21 cellular contexts compared by ENCODE assay signal in the genomic region with DNA sequence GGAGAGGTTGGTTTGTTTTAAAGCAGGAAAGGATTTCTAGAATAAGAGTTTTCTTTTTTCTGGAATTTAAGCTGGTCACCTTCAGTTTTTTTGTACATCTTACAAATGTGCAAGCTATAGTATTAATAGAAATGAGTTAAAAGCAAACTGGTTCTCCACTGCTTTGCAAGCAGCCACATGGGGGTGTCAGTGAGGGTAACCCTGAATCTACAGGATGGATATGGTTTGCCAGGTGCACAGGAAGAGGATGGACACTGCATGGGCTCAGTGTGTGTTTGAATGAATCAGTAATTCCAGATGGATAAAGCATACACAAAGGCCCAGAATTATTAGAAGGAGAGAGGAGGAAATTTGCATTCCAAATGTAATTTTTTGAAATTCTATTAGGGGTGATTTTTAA.
DNase-seq lines count a peak whose midpoint lies in the region; ATAC-seq and TF ChIP-seq lines count a peak whose summit lies in the region.
"Had no signal": no experiment of that assay in that cellular context is flagged by ENCODE, and none has a peak within 500 bp of the region (broad histone marks: within the 10 kb centered on the region; RNA-seq: fewer than 3 reads in every experiment).

No MANE protein-coding gene starts in this region.

- no peaks in the 10 kb centered on the region for H3K9me3 ChIP-seq in CD4-positive, alpha-beta T cell (ENCODE audit: control insufficient read depth, low read length)
- H3K9me3 ChIP-seq: breast epithelium, vagina had no signal

- CTCF ChIA-PET in CD4-positive, alpha-beta T cell (lab: Charles Lee) = no interaction called here

- no peaks in the 10 kb centered on the region for H3K27me3 Mint-ChIP-seq in CD4-positive, alpha-beta T cell
- H3K27me3 Mint-ChIP-seq in central memory CD8-positive, alpha-beta T cell = no peaks in the 10 kb centered on the region
- no peaks in the 10 kb centered on the region for H3K27me3 Mint-ChIP-seq in natural killer cell treated with Interleukin-12 subunit alpha and Interleukin-12 subunit beta and Interleukin-15 and Interleukin-18, amount 100 ng/mL, for 72 hours
- H3K27me3 Mint-ChIP-seq: activated CD4-positive, alpha-beta T cell treated with anti-CD3 and anti-CD28 coated beads for 36 hours; activated naive CD4-positive, alpha-beta T cell treated with anti-CD3 and anti-CD28 coated beads, Interleukin-2, amount 10 ng/mL, durations not matched to agents 7 days and 5 days had no signal

- peak overlapping the region; percentile 26 for H3K27ac Mint-ChIP-seq in CD4-positive, alpha-beta T cell
- H3K27ac Mint-ChIP-seq in central memory CD8-positive, alpha-beta T cell (ENCODE audit: low read depth) = peak overlapping the region; percentile 47
- peak overlapping the region; percentile 42 to 90 for H3K27ac Mint-ChIP-seq in natural killer cell treated with Interleukin-12 subunit alpha and Interleukin-12 subunit beta and Interleukin-15 and Interleukin-18, amount 100 ng/mL, for 72 hours
- H3K27ac Mint-ChIP-seq: activated CD4-positive, alpha-beta T cell treated with anti-CD3 and anti-CD28 coated beads for 36 hours; activated naive CD4-positive, alpha-beta T cell treated with anti-CD3 and anti-CD28 coated beads, Interleukin-2, amount 10 ng/mL, durations not matched to agents 7 days and 5 days; activated T-cell treated with anti-CD3 and anti-CD28 coated beads, Interleukin-2, amount 50 U/mL, for 72 hours; HFFc6 had no signal

- no peak for DNase-seq in CD4-positive, alpha-beta T cell
- no peak for DNase-seq in central memory CD8-positive, alpha-beta T cell (ENCODE audit: low spot score in 2 of 2)
- no peak for DNase-seq in natural killer cell treated with Interleukin-12 subunit alpha and Interleukin-12 subunit beta and Interleukin-15 and Interleukin-18, amount 100 ng/mL, for 72 hours (ENCODE audit: low spot score)
- DNase-seq in stimulated activated CD4-positive, alpha-beta T cell treated with anti-CD3 and anti-CD28 coated beads, Interleukin-4, amount 100 ng/mL, for 1 hour = no peak
- no peak for DNase-seq in kidney tubule cell (ENCODE audit: low spot score)
- DNase-seq: activated CD4-positive, alpha-beta T cell treated with anti-CD3 and anti-CD28 coated beads for 36 hours; activated naive CD4-positive, alpha-beta T cell treated with anti-CD3 and anti-CD28 coated beads, Interleukin-2, amount 10 ng/mL, durations not matched to agents 7 days and 5 days; activated T-cell treated with anti-CD3 and anti-CD28 coated beads, Interleukin-2, amount 50 U/mL, for 72 hours; amniotic stem cell; DMS 273 treated with DMSO at 0.1 percent for 48 hours; HFFc6; left cardiac atrium; mesendoderm; NCI-H1417 treated with DMSO at 0.1 percent for 48 hours; NCI-H510A; stimulated activated naive CD4-positive, alpha-beta T cell treated with Interleukin-2 at 50 U/mL for 16 hours had no signal

- no peaks in the 10 kb centered on the region for H3K27me3 ChIP-seq in CD4-positive, alpha-beta T cell (ENCODE audit: control insufficient read depth, insufficient read depth, low read length)
- H3K27me3 ChIP-seq: breast epithelium, vagina had no signal

- POLR2A ChIA-PET in CD4-positive, alpha-beta T cell (lab: Charles Lee) = interaction anchor here (0.7 kb wide), 1 partner anchor 101 kb away, joined by 3 read pairs; no protein-coding TSS in a partner anchor

- peaks cover 98% of the 10 kb centered on the region for H3K36me3 Mint-ChIP-seq in CD4-positive, alpha-beta T cell (ENCODE audit: low read depth)
- H3K36me3 Mint-ChIP-seq in central memory CD8-positive, alpha-beta T cell (ENCODE audit: insufficient read depth) = peaks cover 37% of the 10 kb centered on the region
- peaks cover 5% of the 10 kb centered on the region for H3K36me3 Mint-ChIP-seq in natural killer cell treated with Interleukin-12 subunit alpha and Interleukin-12 subunit beta and Interleukin-15 and Interleukin-18, amount 100 ng/mL, for 72 hours

- no peak overlapping the region for H3K27ac ChIP-seq in CD4-positive, alpha-beta T cell (ENCODE audit: low read depth, low read length)
- H3K27ac ChIP-seq: breast epithelium, vagina had no signal

- no peaks in the 10 kb centered on the region for H3K4me1 Mint-ChIP-seq in CD4-positive, alpha-beta T cell (ENCODE audit: low read depth)
- H3K4me1 Mint-ChIP-seq in central memory CD8-positive, alpha-beta T cell = no peaks in the 10 kb centered on the region
- H3K4me1 Mint-ChIP-seq in natural killer cell treated with Interleukin-12 subunit alpha and Interleukin-12 subunit beta and Interleukin-15 and Interleukin-18, amount 100 ng/mL, for 72 hours (ENCODE audit: low read depth in 2 of 2) = peaks cover 45 to 55% of the 10 kb centered on the region in 2 donors
- H3K4me1 Mint-ChIP-seq: activated naive CD4-positive, alpha-beta T cell treated with anti-CD3 and anti-CD28 coated beads, Interleukin-2, amount 10 ng/mL, durations not matched to agents 7 days and 5 days had no signal

- H3K9me3 Mint-ChIP-seq in CD4-positive, alpha-beta T cell = no peaks in the 10 kb centered on the region
- H3K9me3 Mint-ChIP-seq in central memory CD8-positive, alpha-beta T cell = no peaks in the 10 kb centered on the region
- no peaks in the 10 kb centered on the region for H3K9me3 Mint-ChIP-seq in natural killer cell treated with Interleukin-12 subunit alpha and Interleukin-12 subunit beta and Interleukin-15 and Interleukin-18, amount 100 ng/mL, for 72 hours
- H3K9me3 Mint-ChIP-seq: activated naive CD4-positive, alpha-beta T cell treated with anti-CD3 and anti-CD28 coated beads, Interleukin-2, amount 10 ng/mL, durations not matched to agents 7 days and 5 days; activated T-cell treated with anti-CD3 and anti-CD28 coated beads, Interleukin-2, amount 50 U/mL, for 72 hours; HFFc6 had no signal

- ATAC-seq in CD4-positive, alpha-beta T cell (ENCODE audit: poor library complexity) = no peak
- ATAC-seq in central memory CD8-positive, alpha-beta T cell (replicated peaks; ENCODE audit: extremely low read depth, poor library complexity, severe bottlenecking) = no peak
- ATAC-seq in natural killer cell treated with Interleukin-12 subunit alpha and Interleukin-12 subunit beta and Interleukin-15 and Interleukin-18, amount 100 ng/mL, for 72 hours = no peak
- no peak for ATAC-seq in HG03520 (IDR thresholded peaks at IDR 0.05; ENCODE audit: unreplicated experiment)
- ATAC-seq: activated CD4-positive, alpha-beta T cell treated with anti-CD3 and anti-CD28 coated beads for 36 hours; activated T-cell treated with anti-CD3 and anti-CD28 coated beads, Interleukin-2, amount 50 U/mL, for 72 hours; K562; left cardiac atrium had no signal

- intact Hi-C loops in CD4-positive, alpha-beta T cell (cut with DNase I, micrococcal nuclease) = loop anchor here in 1 of 2 experiments (5.0 kb wide), 1 partner anchor 38 kb away; no protein-coding TSS in a partner anchor

- H3K4me3 Mint-ChIP-seq in CD4-positive, alpha-beta T cell = peak overlapping the region; percentile 27
- H3K4me3 Mint-ChIP-seq in central memory CD8-positive, alpha-beta T cell = no peak overlapping the region
- no peak overlapping the region for H3K4me3 Mint-ChIP-seq in natural killer cell treated with Interleukin-12 subunit alpha and Interleukin-12 subunit beta and Interleukin-15 and Interleukin-18, amount 100 ng/mL, for 72 hours
- H3K4me3 Mint-ChIP-seq: activated CD4-positive, alpha-beta T cell treated with anti-CD3 and anti-CD28 coated beads for 36 hours; activated naive CD4-positive, alpha-beta T cell treated with anti-CD3 and anti-CD28 coated beads, Interleukin-2, amount 10 ng/mL, durations not matched to agents 7 days and 5 days; activated T-cell treated with anti-CD3 and anti-CD28 coated beads, Interleukin-2, amount 50 U/mL, for 72 hours; HFFc6 had no signal

- TF ChIP-seq CTCF in CD4-positive, alpha-beta T cell (IDR thresholded peaks at IDR 0.05) = no peak
- 0 out of 2 replicates have a peak, but pooled peaks have one; percentile 2 for TF ChIP-seq CTCF in GM12874 (IDR thresholded peaks at IDR 0.05; ENCODE audit: insufficient read depth, low read depth, low read length)
